In the genomic region with DNA sequence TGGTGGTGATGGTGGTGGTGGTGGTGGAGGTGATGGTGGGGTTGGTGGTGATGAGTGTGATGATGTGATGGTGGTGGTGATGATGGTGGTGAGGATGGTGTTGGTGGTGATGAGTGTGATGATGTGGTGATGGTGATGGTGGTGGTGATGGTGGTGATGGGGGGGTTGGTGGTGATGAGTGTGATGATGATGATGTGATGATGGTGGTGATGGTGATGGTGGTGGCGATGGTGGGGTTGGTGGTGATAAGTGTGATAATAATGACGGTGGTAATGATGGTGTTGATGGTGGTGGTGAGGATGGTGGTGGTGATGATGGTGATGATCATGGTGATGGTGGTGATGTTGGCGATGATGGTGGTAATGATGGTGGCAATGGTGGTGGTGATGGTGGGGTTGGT, we compare ENCODE assay signal across 23 cellular contexts.
DNase-seq lines count a peak whose midpoint lies in the region; ATAC-seq, FAIRE-seq and TF ChIP-seq lines count a peak whose summit lies in the region.
"Had no signal": no experiment of that assay in that cellular context is flagged by ENCODE, and none has a peak within 500 bp of the region (broad histone marks: within the 10 kb centered on the region; RNA-seq: fewer than 3 reads in every experiment).

No MANE protein-coding gene starts in this region.

- WGBS in K562 (ENCODE audit: insufficient coverage, low coverage, missing lambda C conversion rate): 74% methylated on average over 3 of the region's 3 CpGs

- H3K36me3 Mint-ChIP-seq in natural killer cell: no peaks in the 10 kb centered on the region
- peaks cover 21% of the 10 kb centered on the region for H3K36me3 Mint-ChIP-seq in stimulated activated effector memory CD8-positive, alpha-beta T cell treated with anti-CD3 and anti-CD28 coated beads, Interleukin-12 subunit alpha, Interleukin-12 subunit beta, amount 100 ng/mL, for 72 hours
- H3K36me3 Mint-ChIP-seq: CD8-positive, alpha-beta T cell had no signal

- H3K79me2 ChIP-seq in K562 (ENCODE audit: control insufficient read depth, insufficient read depth, low read length): no peaks in the 10 kb centered on the region

- H3K4me3 Mint-ChIP-seq in natural killer cell: no peak overlapping the region
- H3K4me3 Mint-ChIP-seq in stimulated activated effector memory CD8-positive, alpha-beta T cell treated with anti-CD3 and anti-CD28 coated beads, Interleukin-12 subunit alpha, Interleukin-12 subunit beta, amount 100 ng/mL, for 72 hours: no peak overlapping the region
- H3K4me3 Mint-ChIP-seq: B cell; CD8-positive, alpha-beta T cell had no signal

- no peaks in the 10 kb centered on the region for H3K27me3 ChIP-seq in K562 (ENCODE audit: control insufficient read depth in 2 of 2, insufficient read depth in 2 of 2, low read length in 2 of 2)
- H3K27me3 ChIP-seq: SJSA1 had no signal

- intact Hi-C loops in K562 (cut with micrococcal nuclease) (no loop called here), natural killer cell (cut with micrococcal nuclease) (no loop called here), head of caudate nucleus (cut with DNase I) (no loop called here)

- H2AFZ ChIP-seq in K562 (ENCODE audit: low read depth, low read length): no peak overlapping the region

- no peak overlapping the region for H3K9ac ChIP-seq in K562 (ENCODE audit: insufficient read depth in 1 of 2, low read depth in 2 of 2, low read length in 2 of 2)
- H3K9ac ChIP-seq: KMS-11 had no signal

- H3K9me3 Mint-ChIP-seq in natural killer cell: peaks cover 8 to 11% of the 10 kb centered on the region in 2 donors
- H3K9me3 Mint-ChIP-seq in stimulated activated effector memory CD8-positive, alpha-beta T cell treated with anti-CD3 and anti-CD28 coated beads, Interleukin-12 subunit alpha, Interleukin-12 subunit beta, amount 100 ng/mL, for 72 hours: peaks cover 8% of the 10 kb centered on the region

- no peak overlapping the region for H3K4me2 ChIP-seq in K562 (ENCODE audit: insufficient read depth, low read length)
- H3K4me2 ChIP-seq: KMS-11 had no signal

- no peaks in the 10 kb centered on the region for H3K9me3 ChIP-seq in K562 (replicated peaks; ENCODE audit: control insufficient read depth, insufficient read depth, low read depth, low read length)
- H3K9me3 ChIP-seq: Caco-2, SJSA1 had no signal

- H3K4me1 ChIP-seq in K562 (replicated peaks in 1 of 2; ENCODE audit: control insufficient read depth in 2 of 2, insufficient read depth in 2 of 2, low read length in 2 of 2): peaks cover 0 to 8% of the 10 kb centered on the region in 2 experiments; a peak in 2 of 5 replicates
- H3K4me1 ChIP-seq: Caco-2 had no signal

- TF ChIP-seq EP300 in K562 (IDR thresholded peaks at IDR 0.05; ENCODE audit: low read length): no peak

- CTCF ChIA-PET in K562 (lab: Yijun Ruan, JAX; ENCODE audit: low intra/inter-chr PET ratio): no interaction called here

- DNase-seq in HTR-8/SVneo (ENCODE audit: insufficient read length, low spot score): no peak
- no peak for DNase-seq in K562 (ENCODE audit: extremely low read depth in 1 of 4, low spot score in 3 of 4)
- no peak for DNase-seq in natural killer cell
- DNase-seq in stimulated activated effector memory CD8-positive, alpha-beta T cell treated with anti-CD3 and anti-CD28 coated beads, Interleukin-12 subunit alpha, Interleukin-12 subunit beta, amount 100 ng/mL, for 72 hours (ENCODE audit: low spot score in 2 of 2): no peak
- no peak for DNase-seq in anterior cingulate cortex (lab: John Stamatoyannopoulos, UW)
- DNase-seq in head of caudate nucleus: no peak
- DNase-seq: Caco-2; CD8-positive, alpha-beta T cell; GOT3; HCEC 1CT; MM.1S; NCI-H1694; NCI-H2029 treated with DMSO at 0.1 percent for 48 hours; NCI-H2227 treated with DMSO at 0.1 percent for 48 hours; NCI-H526 treated with DMSO at 0.1 percent for 48 hours; Right ventricle myocardium superior; RPMI8226 had no signal

- peak; percentile 100 for FAIRE-seq in HTR-8/SVneo (lab: Jason Lieb, UNC)
- FAIRE-seq in K562 (lab: Jason Lieb, UNC): no peak
- FAIRE-seq: G401.6 had no signal

- peak overlapping the region; percentile 37 to 69 for H3K27ac Mint-ChIP-seq in natural killer cell
- H3K27ac Mint-ChIP-seq in stimulated activated effector memory CD8-positive, alpha-beta T cell treated with anti-CD3 and anti-CD28 coated beads, Interleukin-12 subunit alpha, Interleukin-12 subunit beta, amount 100 ng/mL, for 72 hours: peak overlapping the region; percentile 60
- H3K27ac Mint-ChIP-seq: B cell; CD8-positive, alpha-beta T cell had no signal

- H3K4me1 Mint-ChIP-seq in natural killer cell: peaks cover 0 to 22% of the 10 kb centered on the region in 2 donors
- H3K4me1 Mint-ChIP-seq in stimulated activated effector memory CD8-positive, alpha-beta T cell treated with anti-CD3 and anti-CD28 coated beads, Interleukin-12 subunit alpha, Interleukin-12 subunit beta, amount 100 ng/mL, for 72 hours: peaks cover 14% of the 10 kb centered on the region

- no peak for TF ChIP-seq RAD21 in K562 (CRISPR knock-in tag; conservative IDR thresholded peaks at IDR 0.05 in 1 of 2, IDR thresholded peaks at IDR 0.05 in 1 of 2)

- TF ChIP-seq CTCF in K562 (IDR thresholded peaks at IDR 0.05 in 2 of 3, conservative IDR thresholded peaks at IDR 0.05 in 1 of 3; ENCODE audit: insufficient read depth in 2 of 3, low read depth in 1 of 3, low read length in 3 of 3) (no peak), natural killer cell (IDR thresholded peaks at IDR 0.05) (no peak)

- H3K27ac ChIP-seq in K562 (ENCODE audit: extremely low read depth, low read depth, low read length): no peak overlapping the region
- H3K27ac ChIP-seq: C4-2B, KMS-11, SJSA1 had no signal

- no peaks in the 10 kb centered on the region for H3K9me1 ChIP-seq in K562 (ENCODE audit: control insufficient read depth, insufficient read depth, low read length)

- in situ Hi-C loops in K562 (cut with MboI): no loop called here

- no peak for TF ChIP-seq POLR2A in K562 (conservative IDR thresholded peaks at IDR 0.05)

- POLR2A ChIA-PET in K562 (lab: Yijun Ruan, JAX): no interaction called here

- no peaks in the 10 kb centered on the region for H4K20me1 ChIP-seq in K562 (replicated peaks; ENCODE audit: control insufficient read depth, insufficient read depth, low read length)

- ATAC-seq in K562 (no peak), natural killer cell (peak in 1 of 3 donors; percentile 32), HG03159 (IDR thresholded peaks at IDR 0.05; ENCODE audit: unreplicated experiment) (no peak)
- ATAC-seq in stimulated activated effector memory CD8-positive, alpha-beta T cell treated with anti-CD3 and anti-CD28 coated beads, Interleukin-12 subunit alpha, Interleukin-12 subunit beta, amount 100 ng/mL, for 72 hours: no peak
- ATAC-seq: CD8-positive, alpha-beta T cell had no signal

- no peak overlapping the region for H3K4me3 ChIP-seq in K562
- H3K4me3 ChIP-seq: SJSA1 had no signal

- H3K36me3 ChIP-seq in K562 (ENCODE audit: control insufficient read depth, insufficient read depth, low read length): peaks cover 2% of the 10 kb centered on the region; the same call in 1 of the 3 replicates

- BruUV-seq in K562 (replicated peaks; lab: Mats Ljungman, UMichigan): no TSS peak

- H3K27me3 Mint-ChIP-seq in natural killer cell (ENCODE audit: low read depth in 2 of 2): no peaks in the 10 kb centered on the region
- H3K27me3 Mint-ChIP-seq: B cell had no signal

TF ChIP-seq in K562, 482 proteins besides CTCF, POLR2A, EP300 and RAD21:
- TF ChIP-seq KLF10 (CRISPR knock-in tag; IDR thresholded peaks at IDR 0.05): no peak
- TF ChIP-seq, protein P1, sequence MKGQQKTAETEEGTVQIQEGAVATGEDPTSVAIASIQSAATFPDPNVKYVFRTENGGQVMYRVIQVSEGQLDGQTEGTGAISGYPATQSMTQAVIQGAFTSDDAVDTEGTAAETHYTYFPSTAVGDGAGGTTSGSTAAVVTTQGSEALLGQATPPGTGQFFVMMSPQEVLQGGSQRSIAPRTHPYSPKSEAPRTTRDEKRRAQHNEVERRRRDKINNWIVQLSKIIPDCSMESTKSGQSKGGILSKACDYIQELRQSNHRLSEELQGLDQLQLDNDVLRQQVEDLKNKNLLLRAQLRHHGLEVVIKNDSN (CRISPR knock-in tag; IDR thresholded peaks at IDR 0.05): no peak
- TF ChIP-seq EHMT2 (IDR thresholded peaks at IDR 0.05): peak; percentile 17; the same call in 1 of the 2 replicates
- no peak for TF ChIP-seq ZNF12 (CRISPR knock-in tag; IDR thresholded peaks at IDR 0.05)
